2 cellular contexts compared by ENCODE assay signal in genomic region chr2:224025874-224026273, GRCh38.
TF ChIP-seq lines count a peak whose summit lies in the region.

No MANE protein-coding gene starts in this region.

TF ChIP-seq in GM12878, 131 proteins besides CTCF, POLR2A, EP300 and RAD21:
- peak; percentile 75 for TF ChIP-seq PKNOX1 (IDR thresholded peaks at IDR 0.05)
- no peak for TF ChIP-seq ZNF217 (IDR thresholded peaks at IDR 0.05)
- no peak for TF ChIP-seq YY1 (IDR thresholded peaks at IDR 0.05; ENCODE audit: low read depth, low read length)
- no peak for TF ChIP-seq MTA2 (IDR thresholded peaks at IDR 0.05; ENCODE audit: low read depth)
- 0 out of 2 replicates have a peak, but pooled peaks have one; percentile 7 for TF ChIP-seq IKZF1 (conservative IDR thresholded peaks at IDR 0.05)
- TF ChIP-seq EED (IDR thresholded peaks at IDR 0.05; ENCODE audit: low read depth), result 0 out of 2 replicates have a peak, but pooled peaks have one; percentile 26
- TF ChIP-seq CBFB (IDR thresholded peaks at IDR 0.05; ENCODE audit: low read depth), result no peak
- peak; percentile 87 for TF ChIP-seq SPI1 (IDR thresholded peaks at IDR 0.05; ENCODE audit: borderline replicate concordance, insufficient read depth, low read depth, low read length)
- peak; percentile 68 for TF ChIP-seq RUNX3 (IDR thresholded peaks at IDR 0.05; ENCODE audit: low read length)
- TF ChIP-seq IKZF2 (IDR thresholded peaks at IDR 0.05), result peak; percentile 27 to 49; a peak in 1 of 4 replicates
- peak; percentile 36; the same call in 1 of the 2 replicates for TF ChIP-seq PAX5 (IDR thresholded peaks at IDR 0.05; ENCODE audit: borderline replicate concordance, low read depth, low read length)
TF ChIP-seq in GM12878: peak in this region for 7.

TF ChIP-seq in SK-N-SH, 30 proteins besides CTCF, POLR2A, EP300 and RAD21 (continued from another document):
- TF ChIP-seq USF1 (IDR thresholded peaks at IDR 0.05; ENCODE audit: borderline replicate concordance, low read depth) (no peak), ZBTB33 (IDR thresholded peaks at IDR 0.05; ENCODE audit: borderline replicate concordance, low read depth) (no peak), RFX5 (IDR thresholded peaks at IDR 0.05; ENCODE audit: low read length) (no peak), SMC3 (IDR thresholded peaks at IDR 0.05; ENCODE audit: low read depth, low read length) (no peak), NRF1 (IDR thresholded peaks at IDR 0.05; ENCODE audit: low read depth, low read length) (no peak), FOXJ3 (CRISPR knock-in tag; IDR thresholded peaks at IDR 0.05) (no peak), FOXM1 (IDR thresholded peaks at IDR 0.05; ENCODE audit: low read depth) (no peak), USF2 (IDR thresholded peaks at IDR 0.05; ENCODE audit: borderline replicate concordance, low read depth, low read length) (no peak), TCF12 (IDR thresholded peaks at IDR 0.05) (no peak), MAX (IDR thresholded peaks at IDR 0.05; ENCODE audit: low read depth) (no peak), EZH2phosphoT487 (IDR thresholded peaks at IDR 0.05; ENCODE audit: borderline replicate concordance, low read depth) (no peak), REST (IDR thresholded peaks at IDR 0.05; ENCODE audit: low read depth, low read length) (no peak), TEAD4 (IDR thresholded peaks at IDR 0.05; ENCODE audit: borderline replicate concordance, insufficient read depth) (no peak), JUND (IDR thresholded peaks at IDR 0.05) (no peak), YY1 (IDR thresholded peaks at IDR 0.05; ENCODE audit: low read depth) (no peak), FOSL2 (IDR thresholded peaks at IDR 0.05; ENCODE audit: borderline replicate concordance, low read depth) (no peak)
